ENCODE assay signal across 8 cellular contexts in the genomic region with DNA sequence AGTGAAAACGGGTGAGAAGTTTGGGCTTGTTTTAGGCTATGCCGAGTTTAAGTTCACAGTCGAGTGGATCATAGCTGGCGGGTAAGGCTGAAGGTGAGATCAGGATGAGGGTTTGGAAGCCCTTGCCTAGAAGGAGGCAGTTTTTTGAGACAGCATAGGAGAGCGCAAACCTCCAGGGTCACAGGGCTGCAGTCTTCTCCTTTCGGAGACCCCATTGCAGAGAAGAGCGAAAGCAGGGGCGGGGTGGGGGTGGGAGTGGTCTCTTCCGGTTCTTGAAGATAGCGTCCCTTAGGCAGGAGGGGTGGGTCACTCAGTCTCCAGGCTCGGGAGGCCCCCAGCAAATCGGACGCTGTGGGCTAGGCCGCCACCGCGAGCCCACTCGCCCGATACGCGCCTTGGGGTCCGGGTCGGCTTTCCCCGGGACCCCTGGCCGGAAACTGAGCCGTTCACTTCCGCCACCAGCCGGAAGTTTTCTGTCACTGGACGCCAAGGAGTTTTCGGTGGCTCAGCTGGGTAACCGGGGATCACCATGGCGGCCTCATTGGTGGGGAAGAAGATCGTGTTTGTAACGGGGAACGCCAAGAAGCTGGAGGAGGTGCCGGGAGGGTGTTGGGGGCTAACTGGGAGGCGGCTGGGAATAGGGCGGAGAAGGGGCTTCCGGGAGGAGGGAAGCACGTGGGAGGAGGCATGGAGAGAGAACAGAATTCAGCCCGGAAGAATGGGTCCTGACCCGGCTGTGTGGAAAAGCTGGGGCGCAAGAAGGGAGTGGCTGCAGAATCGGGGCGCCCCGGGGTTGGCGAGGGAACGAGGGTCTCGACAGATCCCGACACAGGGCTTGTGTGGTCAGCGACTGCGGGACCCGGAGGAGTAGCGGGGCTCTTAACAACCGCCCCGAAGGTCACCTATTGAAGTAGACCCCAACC. TPM values are rescaled to one million over a fixed set of nuclear protein-coding genes. Genes with fewer than 3 reads are reported as not detected.
A peak's percentile ranks its signal among the peaks of the same experiment; 100 is the strongest.
DNase-seq lines count a peak whose midpoint lies in the region; ATAC-seq and TF ChIP-seq lines count a peak whose summit lies in the region.

TSS of gene ITPA (plus strand) at position 476 of the 923 bp plus-strand sequence. CDS start at position 530, 54 bp downstream.

- H3K4me1 ChIP-seq in DOHH2 (ENCODE audit: control insufficient read depth, low read length), result peaks cover 22% of the 10 kb centered on the region
- H3K4me1 ChIP-seq in Panc1 (ENCODE audit: control insufficient read depth, insufficient read depth, low read length), result peaks cover 13% of the 10 kb centered on the region; the same call in 1 of the 2 replicates

- no peaks in the 10 kb centered on the region for H3K27me3 Mint-ChIP-seq in neural crest cell (ENCODE audit: low read depth)

- peaks cover 25% of the 10 kb centered on the region for H3K4me1 Mint-ChIP-seq in neural crest cell

- intact Hi-C loops in Panc1 (cut with micrococcal nuclease; ENCODE audit: unreplicated experiment), result no loop called here

- peak within 1 kb of the TSS; percentile 96 for H3K27ac Mint-ChIP-seq in neural crest cell (ENCODE audit: unreplicated experiment)

- DNase-seq in Panc1 (ENCODE audit: low read depth, low spot score), result no peak
- peak; percentile 33 for DNase-seq in activated T-helper 9 cell treated with anti-CD3 and anti-CD28 coated beads, Interleukin-2, amount 50 U/mL, for 16 hours (ENCODE audit: low read depth)
- DNase-seq in foreskin fibroblast, result peak in 1 of 2 donors; percentile 71
- peak; percentile 57 for DNase-seq in neural crest cell (ENCODE audit: low read depth, low spot score)
- DNase-seq in superior temporal gyrus (ENCODE audit: extremely low spot score), result peak; percentile 67
- DNase-seq in NCI-H128 (lab: John Stamatoyannopoulos, UW; ENCODE audit: unreplicated experiment), result no peak

- peak; percentile 65 for ATAC-seq in HG02885 (IDR thresholded peaks at IDR 0.05; ENCODE audit: poor library complexity, unreplicated experiment)
- ATAC-seq in Panc1, result peak; percentile 70

- H3K36me3 ChIP-seq in DOHH2 (ENCODE audit: control insufficient read depth, low read length) (peaks cover 30% of the 10 kb centered on the region), Panc1 (ENCODE audit: control insufficient read depth, insufficient read depth, low read length) (no peaks in the 10 kb centered on the region; the same call in 1 of the 2 replicates)

- CTCF ChIA-PET in Panc1 (lab: Charles Lee), result no interaction called here

- peaks cover 60% of the 10 kb centered on the region for H3K79me2 ChIP-seq in DOHH2 (ENCODE audit: control insufficient read depth, low read length)

- peak within 1 kb of the TSS; percentile 87 for H3K4me2 ChIP-seq in DOHH2 (ENCODE audit: low read length)

- no peaks in the 10 kb centered on the region for H3K27me3 ChIP-seq in DOHH2 (ENCODE audit: control insufficient read depth, low read length)
- no peaks in the 10 kb centered on the region for H3K27me3 ChIP-seq in Panc1 (ENCODE audit: control insufficient read depth, insufficient read depth, low read length)

- H3K9me2 ChIP-seq in DOHH2 (replicated peaks; ENCODE audit: control insufficient read depth, low read length), result no peaks in the 10 kb centered on the region

- H3K36me3 Mint-ChIP-seq in neural crest cell (ENCODE audit: low read depth), result no peaks in the 10 kb centered on the region

- peak within 1 kb of the TSS; percentile 79 for H3K4me3 ChIP-seq in DOHH2 (ENCODE audit: low read length)
- H3K4me3 ChIP-seq in Panc1 (ENCODE audit: low read depth in 2 of 2, low read length in 2 of 2), result peak within 1 kb of the TSS; percentile 88 to 100
- peak within 1 kb of the TSS; percentile 63 to 95 for H3K4me3 ChIP-seq in foreskin fibroblast (ENCODE audit: low read depth in 1 of 2, low read length in 2 of 2)

- H3K9me3 Mint-ChIP-seq in neural crest cell, result no peaks in the 10 kb centered on the region

- no peak for TF ChIP-seq CTCF in DOHH2 (IDR thresholded peaks at IDR 0.05; ENCODE audit: low read depth, low read length, poor library complexity, severe bottlenecking)
- no peak for TF ChIP-seq CTCF in Panc1 (IDR thresholded peaks at IDR 0.05)
- TF ChIP-seq CTCF in foreskin fibroblast (IDR thresholded peaks at IDR 0.05; ENCODE audit: low read depth, low read length), result no peak
- no peak for TF ChIP-seq CTCF in neural crest cell (conservative IDR thresholded peaks at IDR 0.05)

- BruUV-seq in Panc1 (replicated peaks; lab: Mats Ljungman, UMichigan), result TSS peak; percentile 94

- in situ Hi-C loops in Panc1 (cut with HindIII; ENCODE audit: low pct_unique_long_range_greater_than_20kb, low sequenced_read_pairs), result no loop called here

- H3K9me3 ChIP-seq in DOHH2 (ENCODE audit: control insufficient read depth, insufficient read depth, low read length) (no peaks in the 10 kb centered on the region), Panc1 (ENCODE audit: control insufficient read depth, insufficient read depth, low read depth, low read length) (no peaks in the 10 kb centered on the region)

- no peaks in the 10 kb centered on the region for H4K20me1 ChIP-seq in DOHH2 (ENCODE audit: control insufficient read depth, insufficient read depth, low read depth, low read length)

- no peaks in the 10 kb centered on the region for H3F3A ChIP-seq in DOHH2 (ENCODE audit: control insufficient read depth, insufficient read depth)

- H3K27ac ChIP-seq in DOHH2 (ENCODE audit: low read depth, low read length), result peak within 1 kb of the TSS; percentile 48
- H3K27ac ChIP-seq in Panc1 (ENCODE audit: low read length), result peak within 1 kb of the TSS; percentile 99

- POLR2A ChIA-PET in Panc1 (lab: Charles Lee), result interaction anchor here (0.6 to 1.1 kb wide), 2 partner anchors 78 to 108 kb away, joined by 3 to 8 read pairs; no protein-coding TSS in a partner anchor

- peak within 1 kb of the TSS; percentile 93 for H3K4me3 Mint-ChIP-seq in neural crest cell

RNA-seq across cellular contexts. Expression of gene ITPA, which starts in this region (rescaled TPM):
- 107 TPM for total RNA-seq in Panc1 (2021; ENCODE audit: unreplicated experiment)
- polyA plus RNA-seq in Panc1 (2012; ENCODE audit: insufficient read length), result 111 TPM
- 58.7 and 67.0 TPM in 2 replicates for total RNA-seq in neural crest cell

Comparison
In these comparisons a context has a peak if more than half of its experiments do, and no peak if none do; other contexts are left out.
1. DNase-seq: peak in activated T-helper 9 cell treated with anti-CD3 and anti-CD28 coated beads, Interleukin-2, amount 50 U/mL, for 16 hours (single experiment), neural crest cell (single experiment) and superior temporal gyrus (single experiment); none in Panc1 (single experiment) and NCI-H128 (single experiment).
2. Peak in every context shown above with its lines, with median percentiles within 50 percentile points of each other: H3K4me3 ChIP-seq.